Comparison of ENCODE assay signal across 22 cellular contexts in genomic region chr2:127321306-127321705, GRCh38.
"Had no signal": no experiment of that assay in that cellular context is flagged by ENCODE, and none has a peak within 500 bp of the region (broad histone marks: within the 10 kb centered on the region; RNA-seq: fewer than 3 reads in every experiment).

No MANE protein-coding gene starts in this region.

- H3K4me1 Mint-ChIP-seq: activated CD8-positive, alpha-beta memory T cell treated with anti-CD3 and anti-CD28 coated beads, Interleukin-2, amount 10 ng/mL, durations not matched to agents 7 days and 5 days; central memory CD8-positive, alpha-beta T cell had no signal

- H3K27me3 Mint-ChIP-seq: activated CD4-positive, alpha-beta memory T cell treated with anti-CD3 and anti-CD28 coated beads for 36 hours; activated CD8-positive, alpha-beta memory T cell treated with anti-CD3 and anti-CD28 coated beads, Interleukin-2, amount 10 ng/mL, durations not matched to agents 7 days and 5 days; central memory CD8-positive, alpha-beta T cell had no signal

- H3K27ac ChIP-seq: esophagus squamous epithelium, gastrocnemius medialis, heart left ventricle, psoas muscle, spleen, stomach, thoracic aorta, VCaP had no signal

- H3K4me3 ChIP-seq: esophagus squamous epithelium, gastrocnemius medialis, heart left ventricle, lung, psoas muscle, spleen, stomach, thoracic aorta had no signal

- H3K27me3 ChIP-seq: esophagus squamous epithelium, gastrocnemius medialis, heart left ventricle, spleen, stomach had no signal

- DNase-seq: activated CD4-positive, alpha-beta memory T cell treated with anti-CD3 and anti-CD28 coated beads for 36 hours; activated CD8-positive, alpha-beta memory T cell treated with anti-CD3 and anti-CD28 coated beads, Interleukin-2, amount 10 ng/mL, durations not matched to agents 7 days and 5 days; activated effector memory CD4-positive, alpha-beta T cell treated with Interleukin-2 at 50 U/mL for 16 hours; activated naive CD4-positive, alpha-beta T cell treated with anti-CD3 and anti-CD28 coated beads, Interleukin-2, amount 50 U/mL, for 16 hours; activated T-cell treated with anti-CD3 and anti-CD28 coated beads, Interleukin-2, amount 50 U/mL, for 1 hour; amniotic stem cell; cortex of kidney; effector CD8-positive, alpha-beta T cell; esophagus squamous epithelium; gastrocnemius medialis; heart left ventricle; midbrain; psoas muscle; spleen; stomach; T-helper 1 cell; T1000 had no signal

- H3K4me3 Mint-ChIP-seq: activated CD4-positive, alpha-beta memory T cell treated with anti-CD3 and anti-CD28 coated beads for 36 hours; activated CD8-positive, alpha-beta memory T cell treated with anti-CD3 and anti-CD28 coated beads, Interleukin-2, amount 10 ng/mL, durations not matched to agents 7 days and 5 days; central memory CD8-positive, alpha-beta T cell had no signal

- ATAC-seq: activated CD8-positive, alpha-beta memory T cell treated with anti-CD3 and anti-CD28 coated beads, Interleukin-2, amount 10 ng/mL, durations not matched to agents 7 days and 5 days; gastrocnemius medialis; heart left ventricle; psoas muscle; sciatic nerve had no signal

- H3K9me3 ChIP-seq: esophagus squamous epithelium, gastrocnemius medialis, stomach, thoracic aorta had no signal
